ENCODE assay signal across 8 cellular contexts in genomic region chr19:18438331-18439024, GRCh38. TPM values are rescaled to one million over a fixed set of nuclear protein-coding genes. Genes with fewer than 3 reads are reported as not detected.
DNase-seq lines count a peak whose midpoint lies in the region; FAIRE-seq and TF ChIP-seq lines count a peak whose summit lies in the region.
"Had no signal": no experiment of that assay in that cellular context is flagged by ENCODE, and none has a peak within 500 bp of the region (broad histone marks: within the 10 kb centered on the region; RNA-seq: fewer than 3 reads in every experiment).

No MANE protein-coding gene starts in this region.

- H3K4me3 ChIP-seq in Karpas-422 (ENCODE audit: low read length) (no peak overlapping the region), brain microvascular endothelial cell (ENCODE audit: low read depth, low read length) (peak overlapping the region; percentile 58), keratinocyte (ENCODE audit: control insufficient read depth in 2 of 3, extremely low read depth in 1 of 3, insufficient read depth in 2 of 3, low read depth in 1 of 3, low read length in 3 of 3) (peak overlapping the region; percentile 34 to 43 (median 42)), thymus (ENCODE audit: low read length) (peak overlapping the region; percentile 59), small intestine (ENCODE audit: low read depth in 1 of 2, low read length in 2 of 2) (peak overlapping the region in 1 of 2 donors; percentile 35)
- H3K4me3 ChIP-seq: mucosa of descending colon had no signal

- H2AFZ ChIP-seq in Karpas-422 (ENCODE audit: low read length) (no peak overlapping the region), keratinocyte (ENCODE audit: control insufficient read depth, low read length) (no peak overlapping the region)

- peaks cover 12% of the 10 kb centered on the region for H3K9me1 ChIP-seq in keratinocyte (ENCODE audit: control insufficient read depth, extremely low read depth, insufficient read depth, low read length)

- DNase-seq in Karpas-422 (no peak), brain microvascular endothelial cell (peak; percentile 38), keratinocyte (ENCODE audit: low read depth, low spot score) (no peak), small intestine (no peak), NCI-H1694 treated with DMSO at 0.1 percent for 48 hours (lab: John Stamatoyannopoulos, UW) (no peak), NCI-H1930 (lab: John Stamatoyannopoulos, UW) (no peak)

- FAIRE-seq in keratinocyte (lab: Jason Lieb, UNC) (no peak), small intestine (lab: Jason Lieb, UNC) (no peak)

- no peaks in the 10 kb centered on the region for H3K9me2 ChIP-seq in Karpas-422 (replicated peaks; ENCODE audit: insufficient read depth, low read length)

- H3K27me3 ChIP-seq in Karpas-422 (ENCODE audit: low read length) = no peaks in the 10 kb centered on the region
- no peaks in the 10 kb centered on the region for H3K27me3 ChIP-seq in brain microvascular endothelial cell (replicated peaks)
- no peaks in the 10 kb centered on the region for H3K27me3 ChIP-seq in keratinocyte (ENCODE audit: control insufficient read depth, extremely low read depth, insufficient read depth, low read length)
- H3K27me3 ChIP-seq in thymus (ENCODE audit: control insufficient read depth, insufficient read depth) = peaks cover 11% of the 10 kb centered on the region
- no peaks in the 10 kb centered on the region for H3K27me3 ChIP-seq in small intestine (ENCODE audit: control insufficient read depth in 2 of 2, insufficient read depth in 2 of 2, low read length in 2 of 2)

- H3K79me2 ChIP-seq in Karpas-422 (ENCODE audit: low read length) = no peaks in the 10 kb centered on the region
- H3K79me2 ChIP-seq in keratinocyte (ENCODE audit: control insufficient read depth, insufficient read depth, low read length) = no peaks in the 10 kb centered on the region

- WGBS in thymus = 51% methylated on average over 23 of the region's 24 CpGs
- WGBS in small intestine, 3 donors = 11 to 23% (median 20%) methylated on average over 23 to 24 of the region's 24 CpGs

- H3K4me2 ChIP-seq in Karpas-422 (ENCODE audit: low read depth, low read length, poor library complexity, severe bottlenecking) (peak overlapping the region; percentile 39), keratinocyte (ENCODE audit: control insufficient read depth, extremely low read depth, insufficient read depth, low read depth, low read length) (peak overlapping the region; percentile 70)

- peaks cover 40% of the 10 kb centered on the region for H3K4me1 ChIP-seq in Karpas-422 (ENCODE audit: low read length)
- H3K4me1 ChIP-seq in keratinocyte (ENCODE audit: control insufficient read depth, extremely low read depth, insufficient read depth, low read length) = peaks cover 30% of the 10 kb centered on the region
- peaks cover 11% of the 10 kb centered on the region for H3K4me1 ChIP-seq in thymus (ENCODE audit: control insufficient read depth, insufficient read depth, low read length)
- H3K4me1 ChIP-seq in small intestine (ENCODE audit: control insufficient read depth in 2 of 2, insufficient read depth in 1 of 2, low read depth in 1 of 2, low read length in 1 of 2) = no peaks in the 10 kb centered on the region

- H3K9ac ChIP-seq in Karpas-422 (ENCODE audit: low read length) (peak overlapping the region; percentile 39), keratinocyte (ENCODE audit: control insufficient read depth, extremely low read depth, insufficient read depth, low read length) (peak overlapping the region; percentile 37)

- TF ChIP-seq CTCF in brain microvascular endothelial cell (IDR thresholded peaks at IDR 0.05; ENCODE audit: low read depth, low read length, missing control alignments) (no peak), keratinocyte (optimal IDR thresholded peaks at IDR 0.05 in 1 of 3, IDR thresholded peaks at IDR 0.05 in 1 of 3, conservative IDR thresholded peaks at IDR 0.05 in 1 of 3; ENCODE audit: extremely low read depth in 1 of 3, insufficient read depth in 2 of 3, low read length in 3 of 3) (peak in 1 of 3 experiments; percentile 39)

- H3K36me3 ChIP-seq in Karpas-422 (ENCODE audit: insufficient read depth, low read length) (peaks cover 4% of the 10 kb centered on the region; the same call in 1 of the 2 replicates), brain microvascular endothelial cell (replicated peaks) (peaks cover 17% of the 10 kb centered on the region), keratinocyte (ENCODE audit: control insufficient read depth in 2 of 2, extremely low read depth in 1 of 2, insufficient read depth in 2 of 2, low read length in 2 of 2) (peaks cover 0 to 12% of the 10 kb centered on the region in 2 experiments), thymus (ENCODE audit: control insufficient read depth, insufficient read depth) (peaks cover 7% of the 10 kb centered on the region), small intestine (ENCODE audit: control insufficient read depth in 2 of 2, insufficient read depth in 2 of 2, low read length in 2 of 2) (no peaks in the 10 kb centered on the region)

- H3K9me3 ChIP-seq in Karpas-422 (ENCODE audit: low read length) (no peaks in the 10 kb centered on the region), keratinocyte (ENCODE audit: control insufficient read depth, low read depth, low read length) (no peaks in the 10 kb centered on the region), thymus (ENCODE audit: control insufficient read depth) (no peaks in the 10 kb centered on the region), small intestine (ENCODE audit: control insufficient read depth, low read depth) (no peaks in the 10 kb centered on the region)
- H3K9me3 ChIP-seq: mucosa of descending colon had no signal

- H3K27ac ChIP-seq in Karpas-422 (ENCODE audit: low read length) (peak overlapping the region; percentile 75), brain microvascular endothelial cell (peak overlapping the region; percentile 21), keratinocyte (ENCODE audit: control insufficient read depth, insufficient read depth, low read length) (no peak overlapping the region), thymus (ENCODE audit: low read depth) (no peak overlapping the region), small intestine (ENCODE audit: low read depth in 1 of 2, low read length in 1 of 2) (peak overlapping the region in 1 of 2 donors; percentile 17)

- in situ Hi-C loops in brain microvascular endothelial cell (cut with HindIII; ENCODE audit: low pct_ligation_motif_present, low sequenced_read_pairs) = no loop called here

- dilution Hi-C loops in keratinocyte (cut with MboI; ENCODE audit: extremely low pct_ligation_motif_present, low sequenced_read_pairs) = no loop called here

- no peaks in the 10 kb centered on the region for H4K20me1 ChIP-seq in Karpas-422 (ENCODE audit: insufficient read depth, low read depth, low read length)
- H4K20me1 ChIP-seq in keratinocyte (ENCODE audit: control insufficient read depth, extremely low read depth, insufficient read depth, low read length) = no peaks in the 10 kb centered on the region

RNA-seq across cellular contexts. Expression of gene ISYNA1, which starts 0.5 kb away (rescaled TPM):
- total RNA-seq in Karpas-422 (2014; rRNA removed; shearing (Covaris generic); ENCODE audit: low replicate concordance) = 4.1 and 10.0 TPM in 2 replicates
- 3.5 to 8.3 TPM (median 7.0 TPM) in 3 replicates for polyA plus RNA-seq in keratinocyte
- 0.60 TPM for polyA plus RNA-seq in keratinocyte (2011; ENCODE audit: low read depth)
- 3.1 and 7.3 TPM in 2 replicates for polyA plus RNA-seq in keratinocyte (2011; cell fraction: cytosol; rRNA removed)
- polyA plus RNA-seq in keratinocyte (2011; cell fraction: nucleus; rRNA removed) = 17.4 and 28.2 TPM in 2 replicates
- 7.7 and 10.7 TPM in 2 replicates for polyA plus RNA-seq in keratinocyte (2012; ENCODE audit: low replicate concordance)
- polyA minus RNA-seq in keratinocyte = 3.3 to 6.8 TPM (median 5.9 TPM) in 3 replicates
- polyA minus RNA-seq in keratinocyte (2011; cell fraction: cytosol; rRNA and poly(A)+ RNA removed) = 15.5 TPM
- polyA minus RNA-seq in keratinocyte (2011; cell fraction: nucleus; rRNA and poly(A)+ RNA removed) = 6.5 and 8.8 TPM in 2 replicates
- polyA plus RNA-seq in thymus = 66.1 TPM
- polyA plus RNA-seq in small intestine = 10 to 100 TPM in 1 of 3 donors, 1 to 10 TPM in 2; 4.5 to 12.9 (median 5.7) TPM

RNA-seq across cellular contexts. Expression of gene SSBP4, which starts 19.3 kb away (rescaled TPM):
- 22.5 and 73.2 TPM in 2 replicates for total RNA-seq in Karpas-422 (2014; rRNA removed; shearing (Covaris generic); ENCODE audit: low replicate concordance)
- polyA plus RNA-seq in keratinocyte (7.5 to 11.3 TPM (median 10.8 TPM) in 3 replicates), thymus (50.3 TPM), small intestine (10 to 100 TPM; 15.9 to 51.7 (median 36.7) TPM)
- 3.6 TPM for polyA plus RNA-seq in keratinocyte (2011; ENCODE audit: low read depth)
- 4.1 and 15.9 TPM in 2 replicates for polyA plus RNA-seq in keratinocyte (2011; cell fraction: cytosol; rRNA removed)
- 12.5 and 15.5 TPM in 2 replicates for polyA plus RNA-seq in keratinocyte (2011; cell fraction: nucleus; rRNA removed)
- 10.1 and 20.9 TPM in 2 replicates for polyA plus RNA-seq in keratinocyte (2012; ENCODE audit: low replicate concordance)
- polyA minus RNA-seq in keratinocyte = 2.2 to 9.2 TPM (median 4.5 TPM) in 3 replicates
- polyA minus RNA-seq in keratinocyte (2011; cell fraction: cytosol; rRNA and poly(A)+ RNA removed) = 34.0 TPM
- 10.2 and 19.3 TPM in 2 replicates for polyA minus RNA-seq in keratinocyte (2011; cell fraction: nucleus; rRNA and poly(A)+ RNA removed)

RNA-seq across cellular contexts. Expression of gene LRRC25, which starts 41.1 kb away (rescaled TPM):
- total RNA-seq in Karpas-422 (2014; rRNA removed; shearing (Covaris generic); ENCODE audit: low replicate concordance) = 1.6 and 2.2 TPM in 2 replicates
- polyA plus RNA-seq in keratinocyte = not detected in 3 replicates
- polyA plus RNA-seq in keratinocyte (2011; ENCODE audit: low read depth) = not detected
- polyA plus RNA-seq in keratinocyte (2011; cell fraction: cytosol; rRNA removed) = not detected in 2 replicates
- polyA plus RNA-seq in keratinocyte (2011; cell fraction: nucleus; rRNA removed) = not detected in 2 replicates
- not detected in 2 replicates for polyA plus RNA-seq in keratinocyte (2012; ENCODE audit: low replicate concordance)
- polyA minus RNA-seq in keratinocyte = not detected in 3 replicates
- polyA minus RNA-seq in keratinocyte (2011; cell fraction: cytosol; rRNA and poly(A)+ RNA removed) = not detected
- polyA minus RNA-seq in keratinocyte (2011; cell fraction: nucleus; rRNA and poly(A)+ RNA removed) = not detected in 2 replicates
- polyA plus RNA-seq in thymus = 6.2 TPM
- polyA plus RNA-seq in small intestine = 1 to 10 TPM in 2 of 3 donors, under 1 TPM in 1; 0.89 to 5.1 (median 3.2) TPM

RNA-seq across cellular contexts. Expression of gene GDF15, which starts 52.5 kb away (rescaled TPM):
- 0.97 TPM in 1 of 2 replicates, not detected in the other for total RNA-seq in Karpas-422 (2014; rRNA removed; shearing (Covaris generic); ENCODE audit: low replicate concordance)
- polyA plus RNA-seq in keratinocyte (0.27 to 0.49 TPM (median 0.31 TPM) in 3 replicates), thymus (2.2 TPM), small intestine (10 to 100 TPM in 2 of 3 donors, 1 to 10 TPM in 1; 4.5 to 27.5 (median 12.7) TPM)
- polyA plus RNA-seq in keratinocyte (2011; ENCODE audit: low read depth) = 13.0 TPM
- polyA plus RNA-seq in keratinocyte (2011; cell fraction: cytosol; rRNA removed) = 0.56 and 0.99 TPM in 2 replicates
- 1.9 and 2.4 TPM in 2 replicates for polyA plus RNA-seq in keratinocyte (2011; cell fraction: nucleus; rRNA removed)
- polyA plus RNA-seq in keratinocyte (2012; ENCODE audit: low replicate concordance) = 0.39 and 61.8 TPM in 2 replicates
- 0.20 to 1.0 TPM in 2 of 3 replicates, not detected in the other for polyA minus RNA-seq in keratinocyte
- not detected for polyA minus RNA-seq in keratinocyte (2011; cell fraction: cytosol; rRNA and poly(A)+ RNA removed)
- polyA minus RNA-seq in keratinocyte (2011; cell fraction: nucleus; rRNA and poly(A)+ RNA removed) = 1.6 and 2.0 TPM in 2 replicates

Comparison
In these comparisons a context has a peak if more than half of its experiments do, and no peak if none do; other contexts are left out.
1. H3K27ac ChIP-seq: peak in Karpas-422 (single experiment) and brain microvascular endothelial cell (single experiment); none in keratinocyte (single experiment) and thymus (single experiment).